Comparison of ENCODE assay signal across 34 cellular contexts in the genomic region with DNA sequence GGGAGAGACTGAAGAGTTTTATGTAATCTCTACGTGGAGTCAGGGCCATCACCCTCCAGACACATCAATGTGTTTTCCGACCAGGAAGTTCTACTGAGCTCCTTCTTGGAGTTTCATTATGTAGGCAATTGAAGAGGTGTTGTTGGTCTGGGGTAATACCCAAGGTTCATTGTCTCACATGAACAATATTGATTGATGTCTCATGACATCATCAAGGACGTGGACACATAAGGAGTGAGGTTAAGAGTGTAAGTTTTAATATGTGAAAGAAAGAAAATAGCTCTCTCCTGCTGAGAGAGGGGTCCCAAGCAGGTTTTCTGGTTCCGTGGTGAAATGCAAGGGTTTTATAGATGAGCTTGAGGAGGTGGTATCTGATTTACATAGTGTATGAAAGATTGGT.
DNase-seq lines count a peak whose midpoint lies in the region; ATAC-seq, FAIRE-seq and TF ChIP-seq lines count a peak whose summit lies in the region.
"Had no signal": no experiment of that assay in that cellular context is flagged by ENCODE, and none has a peak within 500 bp of the region (broad histone marks: within the 10 kb centered on the region; RNA-seq: fewer than 3 reads in every experiment).

No MANE protein-coding gene starts in this region.

- H3K4me2 ChIP-seq in HepG2 (ENCODE audit: low read depth, low read length): no peak overlapping the region
- H3K4me2 ChIP-seq: A549; BLaER1; BLaER1 treated with 17β-estradiol and CSF1 and Interleukin-3, amounts not matched to agents 10 nM and 100 nM had no signal

- H3K4me3 Mint-ChIP-seq in nephron (no peak overlapping the region), progenitor cell of endocrine pancreas (ENCODE audit: low read depth) (no peak overlapping the region)
- H3K4me3 Mint-ChIP-seq in stimulated activated effector memory CD8-positive, alpha-beta T cell treated with anti-CD3 and anti-CD28 coated beads, Interleukin-12 subunit alpha, Interleukin-12 subunit beta, amount 100 ng/mL, for 72 hours: no peak overlapping the region
- H3K4me3 Mint-ChIP-seq: B cell; CD14-positive monocyte; CD4-positive, alpha-beta memory T cell; CD4-positive, alpha-beta T cell; CD4-positive, CD25-positive, alpha-beta regulatory T cell; CD8-positive, alpha-beta memory T cell; CD8-positive, alpha-beta T cell had no signal

- 16% methylated on average over 4 of the region's 4 CpGs for WGBS in HepG2 (ENCODE audit: low lambda C conversion rate)
- 27% methylated on average over 4 of the region's 4 CpGs for WGBS in right lobe of liver (ENCODE audit: insufficient coverage, low coverage, low lambda C conversion rate, missing lambda C conversion rate)

- H3K27me3 Mint-ChIP-seq in nephron (ENCODE audit: low read depth) (peaks cover 6% of the 10 kb centered on the region), progenitor cell of endocrine pancreas (no peaks in the 10 kb centered on the region)
- H3K27me3 Mint-ChIP-seq: B cell; CD4-positive, alpha-beta memory T cell; CD4-positive, alpha-beta T cell; CD4-positive, CD25-positive, alpha-beta regulatory T cell had no signal

- peak overlapping the region; percentile 1 to 25 (median 12) for H3K27ac Mint-ChIP-seq in nephron
- H3K27ac Mint-ChIP-seq in stimulated activated effector memory CD8-positive, alpha-beta T cell treated with anti-CD3 and anti-CD28 coated beads, Interleukin-12 subunit alpha, Interleukin-12 subunit beta, amount 100 ng/mL, for 72 hours: no peak overlapping the region
- no peak overlapping the region for H3K27ac Mint-ChIP-seq in progenitor cell of endocrine pancreas
- H3K27ac Mint-ChIP-seq: B cell; CD14-positive monocyte; CD4-positive, alpha-beta memory T cell; CD4-positive, alpha-beta T cell; CD4-positive, CD25-positive, alpha-beta regulatory T cell; CD8-positive, alpha-beta memory T cell; CD8-positive, alpha-beta T cell had no signal

- TF ChIP-seq CTCF in HepG2 (CRISPR knock-in tag; IDR thresholded peaks at IDR 0.05) (no peak), right lobe of liver (IDR thresholded peaks at IDR 0.05) (no peak), nephron (IDR thresholded peaks at IDR 0.05; ENCODE audit: unreplicated experiment in 3 of 3) (no peak), progenitor cell of endocrine pancreas (IDR thresholded peaks at IDR 0.05; ENCODE audit: unreplicated experiment) (no peak)

- no peak overlapping the region for H3K27ac ChIP-seq in HepG2 (ENCODE audit: extremely low read length, insufficient read depth, low read length)
- H3K27ac ChIP-seq in right lobe of liver: no peak overlapping the region
- H3K27ac ChIP-seq: 22Rv1; A549; BLaER1; BLaER1 treated with 17β-estradiol and CSF1 and Interleukin-3, amounts not matched to agents 10 nM and 100 nM had no signal

- no peaks in the 10 kb centered on the region for H4K20me1 ChIP-seq in HepG2 (ENCODE audit: insufficient read depth, low read length)
- H4K20me1 ChIP-seq: BLaER1; BLaER1 treated with 17β-estradiol and CSF1 and Interleukin-3, amounts not matched to agents 10 nM and 100 nM had no signal

- no peak overlapping the region for H3K4me3 ChIP-seq in HepG2 (replicated peaks in 1 of 3; ENCODE audit: insufficient read depth in 1 of 3, low read depth in 2 of 3, low read length in 3 of 3)
- no peak overlapping the region for H3K4me3 ChIP-seq in right lobe of liver
- H3K4me3 ChIP-seq: A549; BLaER1; BLaER1 treated with 17β-estradiol and CSF1 and Interleukin-3, amounts not matched to agents 10 nM and 100 nM had no signal

- POLR2A ChIA-PET in HepG2 (lab: Yijun Ruan, JAX): no interaction called here

- DNase-seq in HepG2 (ENCODE audit: low spot score) (no peak), right lobe of liver (no peak), progenitor cell of endocrine pancreas (ENCODE audit: low spot score, unreplicated experiment) (no peak)
- DNase-seq in stimulated activated effector memory CD8-positive, alpha-beta T cell treated with anti-CD3 and anti-CD28 coated beads, Interleukin-12 subunit alpha, Interleukin-12 subunit beta, amount 100 ng/mL, for 72 hours (ENCODE audit: low spot score in 2 of 2): no peak
- DNase-seq: 8988T; ACHN; AML-193; C1 segment of cervical spinal cord; Caco-2; Calu3; CD4-positive, alpha-beta memory T cell; CD4-positive, alpha-beta T cell; CD4-positive, CD25-positive, alpha-beta regulatory T cell; CD8-positive, alpha-beta memory T cell; CD8-positive, alpha-beta T cell; COR-L47; DMS 273 treated with DMSO at 0.1 percent for 48 hours; DMS153; DMS53; DMS79; DMS79 treated with DMSO at 0.1 percent for 48 hours; DND-41; EL had no signal

- H3K27me3 ChIP-seq in HepG2 (ENCODE audit: control insufficient read depth in 1 of 2, insufficient read depth in 2 of 2, low read length in 2 of 2) (no peaks in the 10 kb centered on the region), right lobe of liver (no peaks in the 10 kb centered on the region)
- H3K27me3 ChIP-seq: BE2C; BLaER1; BLaER1 treated with 17β-estradiol and CSF1 and Interleukin-3, amounts not matched to agents 10 nM and 100 nM had no signal

- no peak for TF ChIP-seq RAD21 in HepG2 (CRISPR knock-in tag; IDR thresholded peaks at IDR 0.05)

- peaks cover 2% of the 10 kb centered on the region for H3K9me3 Mint-ChIP-seq in nephron
- no peaks in the 10 kb centered on the region for H3K9me3 Mint-ChIP-seq in stimulated activated effector memory CD8-positive, alpha-beta T cell treated with anti-CD3 and anti-CD28 coated beads, Interleukin-12 subunit alpha, Interleukin-12 subunit beta, amount 100 ng/mL, for 72 hours
- peaks cover 8% of the 10 kb centered on the region for H3K9me3 Mint-ChIP-seq in progenitor cell of endocrine pancreas (ENCODE audit: low read depth)
- H3K9me3 Mint-ChIP-seq: CD8-positive, alpha-beta T cell had no signal

- H3K4me1 ChIP-seq in HepG2 (ENCODE audit: insufficient read depth, low read length) (no peaks in the 10 kb centered on the region), right lobe of liver (no peaks in the 10 kb centered on the region)
- H3K4me1 ChIP-seq: A549; BE2C; BLaER1; BLaER1 treated with 17β-estradiol and CSF1 and Interleukin-3, amounts not matched to agents 10 nM and 100 nM had no signal

- TF ChIP-seq EP300 in HepG2 (IDR thresholded peaks at IDR 0.05; ENCODE audit: low read depth in 2 of 2, low read length in 2 of 2) (no peak), HepG2 (CRISPR knock-in tag; IDR thresholded peaks at IDR 0.05; ENCODE audit: borderline replicate concordance) (no peak)

- in situ Hi-C loops in HepG2 (cut with HindIII; ENCODE audit: extremely low pct_ligation_motif_present, low pct_unique_long_range_greater_than_20kb): no loop called here

- H3K4me1 Mint-ChIP-seq in nephron (peaks cover 17% of the 10 kb centered on the region), progenitor cell of endocrine pancreas (ENCODE audit: low read depth) (peaks cover 4% of the 10 kb centered on the region)
- H3K4me1 Mint-ChIP-seq in stimulated activated effector memory CD8-positive, alpha-beta T cell treated with anti-CD3 and anti-CD28 coated beads, Interleukin-12 subunit alpha, Interleukin-12 subunit beta, amount 100 ng/mL, for 72 hours: no peaks in the 10 kb centered on the region
- H3K4me1 Mint-ChIP-seq: B cell; CD14-positive monocyte; CD4-positive, alpha-beta memory T cell; CD4-positive, CD25-positive, alpha-beta regulatory T cell; CD8-positive, alpha-beta memory T cell had no signal

- H3K9ac ChIP-seq in HepG2 (ENCODE audit: insufficient read depth, low read depth, low read length): no peak overlapping the region
- H3K9ac ChIP-seq: BLaER1; BLaER1 treated with 17β-estradiol and CSF1 and Interleukin-3, amounts not matched to agents 10 nM and 100 nM had no signal

- CTCF ChIA-PET in HepG2 (lab: Yijun Ruan, JAX; ENCODE audit: low intra/inter-chr PET ratio, low total read pairs): no interaction called here

- H3K36me3 ChIP-seq in HepG2 (replicated peaks in 1 of 2; ENCODE audit: control insufficient read depth in 1 of 2, insufficient read depth in 2 of 2, low read length in 2 of 2) (no peaks in the 10 kb centered on the region), right lobe of liver (no peaks in the 10 kb centered on the region)
- H3K36me3 ChIP-seq: BE2C; BLaER1; BLaER1 treated with 17β-estradiol and CSF1 and Interleukin-3, amounts not matched to agents 10 nM and 100 nM had no signal

- TF ChIP-seq POLR2A in HepG2 (IDR thresholded peaks at IDR 0.05; ENCODE audit: insufficient read depth in 1 of 2, low read depth in 2 of 2, low read length in 2 of 2) (no peak), right lobe of liver (IDR thresholded peaks at IDR 0.05) (no peak)

- H3K36me3 Mint-ChIP-seq in nephron (ENCODE audit: low read depth): no peaks in the 10 kb centered on the region
- H3K36me3 Mint-ChIP-seq in stimulated activated effector memory CD8-positive, alpha-beta T cell treated with anti-CD3 and anti-CD28 coated beads, Interleukin-12 subunit alpha, Interleukin-12 subunit beta, amount 100 ng/mL, for 72 hours: no peaks in the 10 kb centered on the region
- H3K36me3 Mint-ChIP-seq in progenitor cell of endocrine pancreas (ENCODE audit: insufficient read depth): no peaks in the 10 kb centered on the region
- H3K36me3 Mint-ChIP-seq: CD14-positive monocyte; CD4-positive, alpha-beta memory T cell; CD4-positive, CD25-positive, alpha-beta regulatory T cell; CD8-positive, alpha-beta memory T cell; CD8-positive, alpha-beta T cell had no signal

- FAIRE-seq in HepG2 (lab: Jason Lieb, UNC): no peak
- FAIRE-seq: A204.1, A549, D721Med had no signal

- no peak overlapping the region for H2AFZ ChIP-seq in HepG2 (ENCODE audit: low read length)

- no peaks in the 10 kb centered on the region for H3K79me2 ChIP-seq in HepG2 (ENCODE audit: insufficient read depth, low read length)

- BruUV-seq in HepG2 (replicated peaks; lab: Mats Ljungman, UMichigan): no TSS peak

- intact Hi-C loops in HepG2 (cut with micrococcal nuclease; ENCODE audit: unreplicated experiment): no loop called here
- intact Hi-C loops in right lobe of liver (cut with DNase I): no loop called here

- no peak for ATAC-seq in HepG2
- no peak for ATAC-seq in right lobe of liver
- ATAC-seq in stimulated activated effector memory CD8-positive, alpha-beta T cell treated with anti-CD3 and anti-CD28 coated beads, Interleukin-12 subunit alpha, Interleukin-12 subunit beta, amount 100 ng/mL, for 72 hours: peak; percentile 21
- no peak for ATAC-seq in GM19455 (IDR thresholded peaks at IDR 0.05; ENCODE audit: unreplicated experiment)
- ATAC-seq: A549; CD8-positive, alpha-beta T cell had no signal

- no peaks in the 10 kb centered on the region for H3K9me3 ChIP-seq in HepG2 (ENCODE audit: low read length)
- no peaks in the 10 kb centered on the region for H3K9me3 ChIP-seq in right lobe of liver
- H3K9me3 ChIP-seq: A549; BE2C; BLaER1; BLaER1 treated with 17β-estradiol and CSF1 and Interleukin-3, amounts not matched to agents 10 nM and 100 nM; Caco-2 had no signal

Comparison
In these comparisons a context has a peak if more than half of its experiments do, and no peak if none do; other contexts are left out.
1. H3K27ac Mint-ChIP-seq: peak in nephron (3 of 3); none in stimulated activated effector memory CD8-positive, alpha-beta T cell treated with anti-CD3 and anti-CD28 coated beads, Interleukin-12 subunit alpha, Interleukin-12 subunit beta, amount 100 ng/mL, for 72 hours (single experiment) and progenitor cell of endocrine pancreas (single experiment).